8 cellular contexts compared by ENCODE assay signal in the genomic region with DNA sequence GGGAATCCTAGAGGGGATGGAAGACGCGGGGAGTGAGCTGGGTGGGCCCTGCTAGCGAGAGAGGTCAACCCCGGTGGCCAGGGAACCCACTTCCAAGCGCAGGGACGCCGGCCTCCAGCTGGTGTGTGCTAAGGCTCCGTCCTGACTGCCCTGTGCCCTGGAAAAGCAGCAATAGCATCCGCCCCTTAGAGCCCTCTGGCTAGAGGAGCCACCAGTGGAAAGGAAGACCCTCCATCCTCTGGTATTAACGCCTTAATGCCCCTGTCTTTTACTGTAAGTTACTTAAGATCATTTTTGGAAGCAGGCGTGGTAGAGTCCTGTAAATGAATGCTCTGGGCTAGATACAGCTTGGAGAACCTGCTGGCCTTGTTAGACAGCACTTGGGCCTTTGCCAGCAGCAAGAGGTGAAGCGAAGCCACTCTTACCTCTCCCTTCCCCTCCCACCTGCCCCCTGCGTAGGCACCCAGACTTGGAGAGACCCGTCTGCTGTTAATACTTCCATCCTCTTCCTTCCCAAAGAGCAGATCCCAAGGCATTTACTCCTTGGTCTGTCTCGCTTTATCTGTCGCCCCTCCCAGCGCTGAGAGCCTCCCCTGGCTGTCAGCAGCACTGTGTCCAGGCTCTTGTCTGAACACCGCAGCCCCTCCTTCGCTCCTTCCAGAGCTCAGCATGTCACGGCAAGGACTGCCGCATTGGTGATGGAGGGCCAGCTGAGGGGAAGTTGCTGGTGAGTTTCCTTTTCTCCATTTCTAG. TPM values are rescaled to one million over a fixed set of nuclear protein-coding genes. Genes with fewer than 3 reads are reported as not detected.
DNase-seq lines count a peak whose midpoint lies in the region; FAIRE-seq and TF ChIP-seq lines count a peak whose summit lies in the region.
"Had no signal": no experiment of that assay in that cellular context is flagged by ENCODE, and none has a peak within 500 bp of the region (broad histone marks: within the 10 kb centered on the region; RNA-seq: fewer than 3 reads in every experiment).

No MANE protein-coding gene starts in this region.

- H3K4me3 ChIP-seq in esophagus (ENCODE audit: low read depth in 1 of 2, low read length in 2 of 2) = peak overlapping the region; percentile 12 to 41
- peak overlapping the region; percentile 46 for H3K4me3 ChIP-seq in rectal smooth muscle tissue (ENCODE audit: low read length)

- no peaks in the 10 kb centered on the region for H3K9me3 ChIP-seq in esophagus (ENCODE audit: control insufficient read depth in 2 of 2, insufficient read depth in 1 of 2, low read depth in 1 of 2, low read length in 1 of 2)

- no peak overlapping the region for H3K9ac ChIP-seq in rectal smooth muscle tissue (ENCODE audit: low read length)

- H3K4me1 ChIP-seq in esophagus (ENCODE audit: control insufficient read depth in 2 of 2, insufficient read depth in 2 of 2, low read length in 1 of 2) (peaks cover 6 to 30% of the 10 kb centered on the region in 2 donors), rectal smooth muscle tissue (ENCODE audit: control insufficient read depth, insufficient read depth, low read length) (peaks cover 20% of the 10 kb centered on the region)

- H3K27ac ChIP-seq in esophagus (ENCODE audit: low read depth in 2 of 2, low read length in 1 of 2) = peak overlapping the region; percentile 52 to 84
- peak overlapping the region; percentile 37 for H3K27ac ChIP-seq in rectal smooth muscle tissue (ENCODE audit: low read depth, low read length)

- H3K36me3 ChIP-seq in esophagus (ENCODE audit: control insufficient read depth in 2 of 2, insufficient read depth in 2 of 2, low read length in 1 of 2) = peaks cover 0 to 19% of the 10 kb centered on the region in 2 donors
- H3K36me3 ChIP-seq in rectal smooth muscle tissue (ENCODE audit: control insufficient read depth, insufficient read depth, low read length) = peaks cover 10% of the 10 kb centered on the region

- 51 to 58% methylated on average over 20 to 21 of the region's 21 CpGs for WGBS in esophagus, 2 donors

- no peak for DNase-seq in GM12891 (ENCODE audit: insufficient read length, low spot score)
- DNase-seq in NCI-H510A (lab: John Stamatoyannopoulos, UW) = peak; percentile 28
- no peak for DNase-seq in cortex of kidney (lab: John Stamatoyannopoulos, UW)
- DNase-seq in NCI-H446 (lab: John Stamatoyannopoulos, UW) = no peak
- no peak for DNase-seq in HCEC 1CT
- DNase-seq: NCI-H2227 treated with DMSO at 0.1 percent for 48 hours had no signal

- TF ChIP-seq POLR2A in GM12891 (IDR thresholded peaks at IDR 0.05; ENCODE audit: low read depth, low read length) = 0 out of 2 replicates have a peak, but pooled peaks have one; percentile 24

- H3K27me3 ChIP-seq in esophagus (ENCODE audit: control insufficient read depth in 1 of 2, insufficient read depth in 2 of 2, low read length in 2 of 2) = no peaks in the 10 kb centered on the region
- H3K27me3 ChIP-seq in rectal smooth muscle tissue (ENCODE audit: control insufficient read depth, insufficient read depth, low read length) = no peaks in the 10 kb centered on the region

- no peak for FAIRE-seq in GM12891 (lab: Jason Lieb, UNC)

TF ChIP-seq in GM12891, 5 proteins besides CTCF, POLR2A, EP300 and RAD21:
- TF ChIP-seq SPI1 (IDR thresholded peaks at IDR 0.05; ENCODE audit: low read depth, low read length) (no peak), POLR2AphosphoS5 (IDR thresholded peaks at IDR 0.05; ENCODE audit: low read depth, low read length) (peak; percentile 55), PAX5 (IDR thresholded peaks at IDR 0.05; ENCODE audit: insufficient read depth, low read length, severe bottlenecking) (no peak), TAF1 (IDR thresholded peaks at IDR 0.05; ENCODE audit: low read depth, low read length) (no peak)

RNA-seq across cellular contexts. Expression of a gene that starts 4.6 kb away (rescaled TPM):
- 94.0 TPM for polyA plus RNA-seq in GM12891 (2012; ENCODE audit: low read depth, missing spikeins)
- 10 to 100 TPM; 22.7 to 32.6 TPM for polyA plus RNA-seq in esophagus

RNA-seq across cellular contexts. Expression of a gene that starts 5.9 kb away (rescaled TPM):
- polyA plus RNA-seq in GM12891 (2012; ENCODE audit: low read depth, missing spikeins) = 9.7 TPM
- polyA plus RNA-seq in esophagus = 1 to 10 TPM in 1 of 2 donors, under 1 TPM in 1; 0.81 to 1.6 TPM

RNA-seq across cellular contexts. Expression of a gene that starts 31.8 kb away (rescaled TPM):
- polyA plus RNA-seq in GM12891 (2012; ENCODE audit: low read depth, missing spikeins) = 27.0 TPM
- 10 to 100 TPM; 22.6 to 39.3 TPM for polyA plus RNA-seq in esophagus

RNA-seq across cellular contexts. Expression of a gene that starts 49.9 kb away (rescaled TPM):
- 3.9 TPM for polyA plus RNA-seq in GM12891 (2012; ENCODE audit: low read depth, missing spikeins)
- 1 to 10 TPM; 8.0 to 8.5 TPM for polyA plus RNA-seq in esophagus

RNA-seq across cellular contexts. Expression of a gene that starts 50.1 kb away (rescaled TPM):
- polyA plus RNA-seq in GM12891 (2012; ENCODE audit: low read depth, missing spikeins) = 27.7 TPM
- polyA plus RNA-seq in esophagus = 1 to 10 TPM; 5.2 to 8.3 TPM
